11 cellular contexts compared by ENCODE assay signal in the genomic region with DNA sequence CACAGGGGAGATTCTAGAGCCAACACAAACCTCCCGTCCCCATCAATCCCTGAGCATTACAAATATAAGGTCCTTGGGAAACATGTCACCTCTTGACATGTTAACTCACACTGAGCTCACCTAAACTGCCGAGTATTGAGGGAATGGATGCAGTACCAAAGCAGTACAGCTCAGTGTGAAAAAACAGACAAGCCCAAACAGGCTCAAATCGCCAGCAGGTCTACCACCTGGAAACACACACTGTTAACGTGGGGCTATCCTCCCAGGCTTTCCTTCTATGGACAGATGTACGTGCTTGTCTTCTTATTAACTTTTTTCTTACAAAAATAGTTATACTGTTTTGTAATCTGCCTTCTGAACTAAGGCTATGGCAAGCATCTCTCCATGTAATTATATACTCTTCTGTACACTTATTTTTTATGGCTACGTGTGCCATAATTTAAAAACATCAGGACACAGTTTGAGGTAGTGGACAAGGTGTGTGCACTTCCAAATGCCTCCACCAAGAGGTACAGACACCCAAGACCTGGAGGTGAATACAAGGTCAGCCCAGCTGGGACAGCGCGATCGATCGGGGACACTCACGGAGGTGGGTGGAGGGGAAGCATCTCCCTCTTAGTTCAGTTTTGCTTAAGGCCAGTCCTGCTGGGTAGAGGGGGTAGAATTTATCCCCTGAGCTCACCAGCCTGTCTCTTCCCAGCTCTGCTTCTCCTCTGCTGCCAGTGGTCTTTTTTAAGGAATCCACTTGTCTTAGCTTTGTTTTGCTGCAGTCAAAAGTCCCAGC.
DNase-seq lines count a peak whose midpoint lies in the region; ATAC-seq and TF ChIP-seq lines count a peak whose summit lies in the region.
"Had no signal": no experiment of that assay in that cellular context is flagged by ENCODE, and none has a peak within 500 bp of the region (broad histone marks: within the 10 kb centered on the region; RNA-seq: fewer than 3 reads in every experiment).

No MANE protein-coding gene starts in this region.

- intact Hi-C loops in activated CD4-positive, alpha-beta memory T cell treated with anti-CD3 and anti-CD28 coated beads for 36 hours (cut with micrococcal nuclease), result loop anchor here (1.0 kb wide), 1 partner anchor 52 kb away; no protein-coding TSS in a partner anchor
- intact Hi-C loops in aorta (cut with DNase I), result no loop called here

- no peaks in the 10 kb centered on the region for H3K27me3 ChIP-seq in aorta (ENCODE audit: control insufficient read depth in 1 of 2, insufficient read depth in 2 of 2, low read length in 1 of 2)

- H3K4me1 Mint-ChIP-seq in activated CD4-positive, alpha-beta memory T cell treated with anti-CD3 and anti-CD28 coated beads for 36 hours (ENCODE audit: low read depth), result peaks cover 21% of the 10 kb centered on the region
- H3K4me1 Mint-ChIP-seq in activated CD4-positive, alpha-beta memory T cell treated with anti-CD3 and anti-CD28 coated beads, Interleukin-2, amount 10 ng/mL, durations not matched to agents 7 days and 5 days, result peaks cover 15% of the 10 kb centered on the region
- H3K4me1 Mint-ChIP-seq in osteocyte (ENCODE audit: unreplicated experiment), result peaks cover 6% of the 10 kb centered on the region

- WGBS in aorta, 2 donors, result 72 to 84% methylated on average over 11 of the region's 11 CpGs

- ATAC-seq in GM21786 (IDR thresholded peaks at IDR 0.05; ENCODE audit: unreplicated experiment), result peak; percentile 52
- peak; percentile 54 for ATAC-seq in HG03378 (IDR thresholded peaks at IDR 0.05; ENCODE audit: unreplicated experiment)
- ATAC-seq in aorta (ENCODE audit: low FRiP score), result no peak
- ATAC-seq in omental fat pad (ENCODE audit: low FRiP score), result no peak
- ATAC-seq: A549 had no signal

- peak overlapping the region; percentile 18 for H3K4me3 Mint-ChIP-seq in activated CD4-positive, alpha-beta memory T cell treated with anti-CD3 and anti-CD28 coated beads for 36 hours
- H3K4me3 Mint-ChIP-seq in activated CD4-positive, alpha-beta memory T cell treated with anti-CD3 and anti-CD28 coated beads, Interleukin-2, amount 10 ng/mL, durations not matched to agents 7 days and 5 days, result no peak overlapping the region
- no peak overlapping the region for H3K4me3 Mint-ChIP-seq in osteocyte (ENCODE audit: unreplicated experiment)

- H3K27ac Mint-ChIP-seq in activated CD4-positive, alpha-beta memory T cell treated with anti-CD3 and anti-CD28 coated beads for 36 hours, result peak overlapping the region; percentile 72
- no peak overlapping the region for H3K27ac Mint-ChIP-seq in activated CD4-positive, alpha-beta memory T cell treated with anti-CD3 and anti-CD28 coated beads, Interleukin-2, amount 10 ng/mL, durations not matched to agents 7 days and 5 days
- H3K27ac Mint-ChIP-seq in osteocyte (ENCODE audit: unreplicated experiment), result peak overlapping the region; percentile 13

- TF ChIP-seq CTCF in osteocyte (IDR thresholded peaks at IDR 0.05), result no peak
- TF ChIP-seq CTCF in omental fat pad (IDR thresholded peaks at IDR 0.05), result no peak

- H3K36me3 Mint-ChIP-seq in activated CD4-positive, alpha-beta memory T cell treated with anti-CD3 and anti-CD28 coated beads for 36 hours, result peaks cover 39% of the 10 kb centered on the region
- H3K36me3 Mint-ChIP-seq in activated CD4-positive, alpha-beta memory T cell treated with anti-CD3 and anti-CD28 coated beads, Interleukin-2, amount 10 ng/mL, durations not matched to agents 7 days and 5 days (ENCODE audit: low read depth), result peaks cover 37% of the 10 kb centered on the region
- peaks cover 47% of the 10 kb centered on the region for H3K36me3 Mint-ChIP-seq in osteocyte (ENCODE audit: unreplicated experiment)

- no peak overlapping the region for H3K4me3 ChIP-seq in aorta (ENCODE audit: low read length in 2 of 2)
- H3K4me3 ChIP-seq: A549 had no signal

- no peaks in the 10 kb centered on the region for H3K9me3 ChIP-seq in aorta (ENCODE audit: control insufficient read depth, low read length)
- H3K9me3 ChIP-seq: A549 had no signal

- H3K9me3 Mint-ChIP-seq in activated CD4-positive, alpha-beta memory T cell treated with anti-CD3 and anti-CD28 coated beads for 36 hours, result no peaks in the 10 kb centered on the region
- H3K9me3 Mint-ChIP-seq in activated CD4-positive, alpha-beta memory T cell treated with anti-CD3 and anti-CD28 coated beads, Interleukin-2, amount 10 ng/mL, durations not matched to agents 7 days and 5 days, result no peaks in the 10 kb centered on the region
- peaks cover 13% of the 10 kb centered on the region for H3K9me3 Mint-ChIP-seq in osteocyte (ENCODE audit: unreplicated experiment)

- no peak for DNase-seq in activated CD4-positive, alpha-beta memory T cell treated with anti-CD3 and anti-CD28 coated beads for 36 hours
- no peak for DNase-seq in activated CD4-positive, alpha-beta memory T cell treated with anti-CD3 and anti-CD28 coated beads, Interleukin-2, amount 10 ng/mL, durations not matched to agents 7 days and 5 days
- DNase-seq in osteocyte (ENCODE audit: extremely low spot score, unreplicated experiment) (no peak), aorta (no peak), omental fat pad (ENCODE audit: low spot score) (no peak), NCI-H1930 (lab: John Stamatoyannopoulos, UW) (no peak)
- DNase-seq: SHP77 treated with DMSO at 0.1 percent for 48 hours, substantia nigra had no signal

- POLR2A ChIA-PET in activated CD4-positive, alpha-beta memory T cell treated with anti-CD3 and anti-CD28 coated beads for 36 hours (lab: Charles Lee), result interaction anchor here (1.0 kb wide), 1 partner anchor 56 kb away, joined by 3 read pairs; no protein-coding TSS in a partner anchor
- POLR2A ChIA-PET in activated CD4-positive, alpha-beta memory T cell treated with anti-CD3 and anti-CD28 coated beads, Interleukin-2, amount 10 ng/mL, durations not matched to agents 7 days and 5 days (lab: Charles Lee), result interaction anchor here (1.3 kb wide), 1 partner anchor 117 kb away, joined by 3 read pairs; no protein-coding TSS in a partner anchor

- H3K27ac ChIP-seq in aorta (ENCODE audit: low read depth in 1 of 2, low read length in 2 of 2), result no peak overlapping the region
- H3K27ac ChIP-seq: A549 had no signal

- H3K36me3 ChIP-seq in aorta (ENCODE audit: control insufficient read depth in 1 of 2, insufficient read depth in 2 of 2, low read length in 1 of 2), result peaks cover 5 to 24% of the 10 kb centered on the region in 2 donors

- H3K27me3 Mint-ChIP-seq in activated CD4-positive, alpha-beta memory T cell treated with anti-CD3 and anti-CD28 coated beads for 36 hours, result no peaks in the 10 kb centered on the region
- no peaks in the 10 kb centered on the region for H3K27me3 Mint-ChIP-seq in activated CD4-positive, alpha-beta memory T cell treated with anti-CD3 and anti-CD28 coated beads, Interleukin-2, amount 10 ng/mL, durations not matched to agents 7 days and 5 days
- H3K27me3 Mint-ChIP-seq in osteocyte (ENCODE audit: unreplicated experiment), result no peaks in the 10 kb centered on the region

- no peaks in the 10 kb centered on the region for H3K4me1 ChIP-seq in aorta (ENCODE audit: control insufficient read depth in 1 of 2, insufficient read depth in 2 of 2, low read length in 2 of 2)

- CTCF ChIA-PET in activated CD4-positive, alpha-beta memory T cell treated with anti-CD3 and anti-CD28 coated beads for 36 hours (lab: Charles Lee), result interaction anchor here (1.0 to 2.6 kb wide), 4 partner anchors 18 to 57 kb away, joined by 3 to 8 read pairs (median 3); no protein-coding TSS in a partner anchor
- CTCF ChIA-PET in activated CD4-positive, alpha-beta memory T cell treated with anti-CD3 and anti-CD28 coated beads, Interleukin-2, amount 10 ng/mL, durations not matched to agents 7 days and 5 days (lab: Charles Lee), result interaction anchor here (0.8 kb wide), 1 partner anchor 180 kb away, joined by 3 read pairs; no protein-coding TSS in a partner anchor

Comparison
In these comparisons a context has a peak if more than half of its experiments do, and no peak if none do; other contexts are left out.
1. ATAC-seq: peak in GM21786 (single experiment) and HG03378 (single experiment); none in aorta (single experiment) and omental fat pad (single experiment).